Comparison of ENCODE assay signal across 8 cellular contexts in the genomic region with DNA sequence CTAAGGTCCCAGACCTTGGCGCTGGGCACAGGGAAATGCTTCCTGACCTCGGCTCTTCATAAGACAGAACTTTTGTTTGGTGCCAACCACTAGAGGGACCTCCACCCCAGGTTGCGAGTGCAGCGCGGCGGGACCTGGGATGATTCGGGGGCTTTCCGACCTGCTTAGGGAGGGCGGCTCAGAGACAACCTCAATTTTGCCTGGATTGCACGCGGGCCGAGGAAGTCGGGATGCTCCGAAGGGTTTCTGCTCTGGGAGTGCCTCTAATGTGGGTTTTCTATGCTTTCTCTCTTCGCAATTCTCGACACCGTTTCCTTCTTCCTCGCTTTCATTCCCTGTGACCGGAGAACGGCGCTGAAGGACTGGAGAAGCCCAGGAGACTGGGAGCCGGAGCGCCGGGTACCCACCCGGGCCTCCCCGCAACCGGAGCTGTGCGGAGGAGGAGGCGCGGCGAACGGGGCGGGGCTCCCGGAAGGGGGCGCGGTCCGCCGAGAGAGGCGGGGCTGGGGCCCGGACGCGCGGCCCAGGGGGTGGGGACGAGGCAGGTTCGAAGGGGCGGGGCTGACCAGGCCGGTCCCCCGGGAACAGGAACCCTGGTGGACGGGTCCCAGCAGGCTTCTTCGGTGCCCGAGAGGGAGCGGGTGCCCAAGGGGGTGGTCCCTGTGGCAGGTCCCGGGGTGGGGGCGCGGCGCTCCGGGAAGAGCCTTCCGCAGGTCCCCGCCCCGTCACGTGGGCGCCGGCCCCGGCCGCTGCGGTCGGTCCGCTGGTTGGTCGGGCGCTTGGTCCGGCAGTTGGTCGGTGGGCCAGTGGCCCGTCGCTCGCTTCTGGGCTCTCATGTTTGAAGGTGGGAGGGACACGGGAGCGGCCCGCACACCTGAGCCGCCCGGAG. TPM values are rescaled to one million over a fixed set of nuclear protein-coding genes. Genes with fewer than 3 reads are reported as not detected.
DNase-seq lines count a peak whose midpoint lies in the region; ATAC-seq and TF ChIP-seq lines count a peak whose summit lies in the region.

A gene (plus strand): TSS at position 790 of the 889 bp plus-strand sequence. CDS start 35,477 bp downstream, outside the sequence.

- intact Hi-C loops in heart right ventricle (cut with DNase I) (loop anchor here in 7 of 10 donors (2.0 to 10.0 kb wide), 9 partner anchors 39 to 171 kb away; no protein-coding TSS in a partner anchor), posterior vena cava (cut with DNase I) (loop anchor here in 1 of 2 donors (10.0 kb wide), 1 partner anchor 61 kb away; no protein-coding TSS in a partner anchor)

- ATAC-seq in GM21723 (IDR thresholded peaks at IDR 0.05; ENCODE audit: unreplicated experiment) (peak; percentile 64), heart right ventricle (peak; percentile 87 to 96 (median 92)), upper lobe of left lung (ENCODE audit: low FRiP score in 2 of 2) (peak; percentile 94 to 96)

- TF ChIP-seq CTCF in heart right ventricle (IDR thresholded peaks at IDR 0.05): peak; percentile 43 to 78 (median 63)
- peak; percentile 29 to 76 (median 66) for TF ChIP-seq CTCF in upper lobe of left lung (IDR thresholded peaks at IDR 0.05)

- peaks cover 30% of the 10 kb centered on the region for H3K4me1 ChIP-seq in adipocyte (ENCODE audit: control insufficient read depth, insufficient read depth, low read length)
- H3K4me1 ChIP-seq in heart right ventricle: peaks cover 10 to 49% (median 37%) of the 10 kb centered on the region in 9 donors
- H3K4me1 ChIP-seq in upper lobe of left lung: peaks cover 20 to 35% (median 29%) of the 10 kb centered on the region in 4 donors

- TF ChIP-seq EP300 in upper lobe of left lung (IDR thresholded peaks at IDR 0.05): no peak

- peak in 2 of 4 donors; percentile 39 to 68 for TF ChIP-seq POLR2A in upper lobe of left lung (IDR thresholded peaks at IDR 0.05)

- peak; percentile 98 for DNase-seq in GM03348 (ENCODE audit: low spot score)
- DNase-seq in Jurkat, Clone E6-1 (ENCODE audit: low read depth, low spot score): peak; percentile 37
- DNase-seq in SW 1271 (lab: John Stamatoyannopoulos, UW): peak; percentile 20 to 58
- peak; percentile 88 for DNase-seq in adipocyte (ENCODE audit: low read depth)
- DNase-seq in heart right ventricle: peak; percentile 81 to 88
- peak; percentile 94 for DNase-seq in posterior vena cava (ENCODE audit: low spot score)
- DNase-seq in upper lobe of left lung: peak; percentile 85 to 98

- peak within 1 kb of the TSS; percentile 88 for H3K9ac ChIP-seq in adipocyte (ENCODE audit: low read length)

- WGBS in heart right ventricle, 2 donors: 0 to 1% methylated on average over 70 to 80 of the region's 80 CpGs
- 0% methylated on average over 2 to 53 of the region's 80 CpGs for whole genome bisulfite sequencing in upper lobe of left lung, 2 donors

- H3K27ac ChIP-seq in heart right ventricle (peak within 1 kb of the TSS; percentile 87 to 98 (median 93)), upper lobe of left lung (peak within 1 kb of the TSS; percentile 86 to 93 (median 89))

- H3K27me3 ChIP-seq in adipocyte (replicated peaks; ENCODE audit: control insufficient read depth, insufficient read depth, low read length): no peaks in the 10 kb centered on the region
- H3K27me3 ChIP-seq in heart right ventricle: no peaks in the 10 kb centered on the region
- peaks cover 0 to 5% (median 0%) of the 10 kb centered on the region in 4 donors for H3K27me3 ChIP-seq in upper lobe of left lung

- peak within 1 kb of the TSS; percentile 67 for H3K4me3 ChIP-seq in Jurkat, Clone E6-1 (ENCODE audit: low read length)
- H3K4me3 ChIP-seq in adipocyte (ENCODE audit: low read length): peak within 1 kb of the TSS; percentile 90
- H3K4me3 ChIP-seq in heart right ventricle: peak within 1 kb of the TSS; percentile 56 to 89 (median 84)
- H3K4me3 ChIP-seq in upper lobe of left lung: peak within 1 kb of the TSS; percentile 53 to 87 (median 72)

- H3K36me3 ChIP-seq in adipocyte (ENCODE audit: control insufficient read depth, insufficient read depth, low read length, severe bottlenecking) (no peaks in the 10 kb centered on the region), heart right ventricle (no peaks in the 10 kb centered on the region), upper lobe of left lung (no peaks in the 10 kb centered on the region)

- H3K9me3 ChIP-seq in adipocyte (ENCODE audit: control insufficient read depth, low read length) (no peaks in the 10 kb centered on the region), heart right ventricle (no peaks in the 10 kb centered on the region), upper lobe of left lung (no peaks in the 10 kb centered on the region)

RNA-seq across cellular contexts. Expression of the gene that starts here (rescaled TPM):
- polyA plus RNA-seq in Jurkat, Clone E6-1 (2012; ENCODE audit: insufficient read depth, insufficient read length): 22.6 TPM
- total RNA-seq in heart right ventricle (10 to 100 TPM; 14.4 to 40.7 (median 21.4) TPM), posterior vena cava (10 to 100 TPM; 13.8 to 24.6 TPM), upper lobe of left lung (10 to 100 TPM; 10.6 to 63.9 (median 36.7) TPM)
- 10 to 100 TPM in 1 of 2 donors, 1 to 10 TPM in 1; 6.4 to 21.7 TPM for polyA plus RNA-seq in heart right ventricle

Comparison
In these comparisons a context has a peak if more than half of its experiments do, and no peak if none do; other contexts are left out.
1. Peak in every context shown above with its lines: DNase-seq, ATAC-seq, H3K4me3 ChIP-seq and H3K27ac ChIP-seq.
2. DNase-seq: peak in every context shown above with its lines; median percentile 98 in GM03348; 94 in posterior vena cava; 92 in upper lobe of left lung; 88 in adipocyte; 84 in heart right ventricle; 39 in SW 1271; 37 in Jurkat, Clone E6-1.